13 cellular contexts compared by ENCODE assay signal in the genomic region with DNA sequence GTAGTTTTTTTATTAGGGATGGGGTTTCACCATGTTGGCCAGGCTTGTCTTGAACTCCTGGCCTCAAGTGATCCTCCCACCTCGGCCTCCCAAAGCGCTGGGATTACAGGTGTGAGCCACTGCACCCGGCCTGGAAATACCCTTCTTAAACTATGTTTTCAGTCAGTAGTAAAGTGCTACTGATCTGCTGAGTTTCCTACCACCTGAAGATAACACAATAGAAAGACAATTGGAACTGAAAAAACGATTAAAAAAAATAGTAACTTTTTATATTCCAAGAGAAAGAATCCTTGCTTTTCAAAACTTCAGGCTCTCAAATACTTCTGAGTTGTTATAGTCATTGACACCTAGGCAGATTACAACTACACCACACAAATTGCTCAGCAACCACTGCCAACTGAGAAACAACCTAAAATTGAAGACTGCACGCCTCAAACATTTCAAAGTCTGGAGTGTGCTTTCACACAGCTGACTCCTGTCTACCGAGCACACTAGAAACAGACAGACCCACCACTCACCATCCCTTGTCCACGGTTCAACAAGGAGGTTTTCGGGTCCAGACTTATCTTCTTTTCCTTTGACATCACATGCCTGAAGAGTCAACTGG. TPM values are rescaled to one million over a fixed set of nuclear protein-coding genes. Genes with fewer than 3 reads are reported as not detected.
DNase-seq lines count a peak whose midpoint lies in the region; ATAC-seq and TF ChIP-seq lines count a peak whose summit lies in the region.
"Had no signal": no experiment of that assay in that cellular context is flagged by ENCODE, and none has a peak within 500 bp of the region (broad histone marks: within the 10 kb centered on the region; RNA-seq: fewer than 3 reads in every experiment).

No MANE protein-coding gene starts in this region.

- H3K36me3 Mint-ChIP-seq in CD4-positive, alpha-beta memory T cell, result peaks cover 56 to 69% of the 10 kb centered on the region in 2 donors
- H3K36me3 Mint-ChIP-seq in endothelial cell (ENCODE audit: low read depth, unreplicated experiment), result peaks cover 35% of the 10 kb centered on the region

- H3K9me2 ChIP-seq in PC-9 (ENCODE audit: insufficient read depth), result no peaks in the 10 kb centered on the region

- H3K4me1 Mint-ChIP-seq in CD4-positive, alpha-beta memory T cell, result peaks cover 14 to 33% (median 21%) of the 10 kb centered on the region in 4 donors
- peaks cover 5% of the 10 kb centered on the region for H3K4me1 Mint-ChIP-seq in endothelial cell (ENCODE audit: unreplicated experiment)

- ATAC-seq in gastrocnemius medialis, result no peak

- no peak overlapping the region for H3K4me3 ChIP-seq in CD4-positive, alpha-beta memory T cell (ENCODE audit: low read length in 2 of 2)
- no peak overlapping the region for H3K4me3 ChIP-seq in PC-9
- no peak overlapping the region for H3K4me3 ChIP-seq in gastrocnemius medialis
- H3K4me3 ChIP-seq: pancreas had no signal

- no peak overlapping the region for H3K4me2 ChIP-seq in PC-9

- H3K27me3 Mint-ChIP-seq in CD4-positive, alpha-beta memory T cell, result no peaks in the 10 kb centered on the region
- no peaks in the 10 kb centered on the region for H3K27me3 Mint-ChIP-seq in endothelial cell (ENCODE audit: unreplicated experiment)

- CTCF ChIA-PET in CD4-positive, alpha-beta memory T cell (lab: Charles Lee; ENCODE audit: partially characterized antibody), result no interaction called here
- CTCF ChIA-PET in PC-9 (lab: Charles Lee), result no interaction called here

- BruUV-seq in PC-9 (replicated peaks; lab: Mats Ljungman, UMichigan), result no TSS peak

- peak overlapping the region; percentile 60 for H3K27ac ChIP-seq in CD4-positive, alpha-beta memory T cell (ENCODE audit: low read depth, low read length)
- H3K27ac ChIP-seq in PC-9, result peak overlapping the region; percentile 18; the same call in 1 of the 2 replicates
- H3K27ac ChIP-seq in gastrocnemius medialis, result peak overlapping the region; percentile 35 to 60 (median 54)

- no peaks in the 10 kb centered on the region for H3K9me3 ChIP-seq in CD4-positive, alpha-beta memory T cell (ENCODE audit: control insufficient read depth in 1 of 2, low read length in 2 of 2)
- H3K9me3 ChIP-seq in PC-9 (ENCODE audit: insufficient read depth, low read depth) (no peaks in the 10 kb centered on the region), gastrocnemius medialis (no peaks in the 10 kb centered on the region)
- H3K9me3 ChIP-seq: pancreas had no signal

- no peak overlapping the region for H2AFZ ChIP-seq in PC-9

- peak overlapping the region in 1 of 8 donors; percentile 7 for H3K4me3 Mint-ChIP-seq in CD4-positive, alpha-beta memory T cell
- H3K4me3 Mint-ChIP-seq in endothelial cell (ENCODE audit: unreplicated experiment), result peak overlapping the region; percentile 21

- H3K79me2 ChIP-seq in PC-9 (ENCODE audit: low read depth), result no peaks in the 10 kb centered on the region

- H3K4me1 ChIP-seq in CD4-positive, alpha-beta memory T cell (ENCODE audit: insufficient read depth, low read length), result peaks cover 17% of the 10 kb centered on the region
- H3K4me1 ChIP-seq in PC-9 (replicated peaks; ENCODE audit: insufficient read depth), result no peaks in the 10 kb centered on the region
- no peaks in the 10 kb centered on the region for H3K4me1 ChIP-seq in gastrocnemius medialis
- H3K4me1 ChIP-seq: pancreas had no signal

- H3K9me3 Mint-ChIP-seq in CD4-positive, alpha-beta memory T cell, result no peaks in the 10 kb centered on the region
- H3K9me3 Mint-ChIP-seq in endothelial cell (ENCODE audit: unreplicated experiment), result no peaks in the 10 kb centered on the region
- H3K9me3 Mint-ChIP-seq: activated naive CD4-positive, alpha-beta T cell treated with anti-CD3 and anti-CD28 coated beads, Interleukin-2, amount 50 U/mL, for 72 hours had no signal

- no peaks in the 10 kb centered on the region for H3F3A ChIP-seq in PC-9 (ENCODE audit: insufficient read depth, low read depth)

- DNase-seq in CD4-positive, alpha-beta memory T cell, result no peak
- DNase-seq in PC-9 (no peak), endothelial cell (ENCODE audit: low spot score) (no peak), gastrocnemius medialis (no peak), NCI-H187 (lab: John Stamatoyannopoulos, UW) (no peak), NCI-H2107 treated with DMSO at 0.1 percent for 48 hours (lab: John Stamatoyannopoulos, UW; ENCODE audit: unreplicated experiment) (no peak)
- DNase-seq in stimulated activated CD4-positive, alpha-beta T cell treated with anti-CD3 and anti-CD28 coated beads, Interleukin-2, amount 100 ng/mL, for 24 hours, result no peak
- DNase-seq: COR-L47, mammary epithelial cell, NCI-H1694 treated with DMSO at 0.1 percent for 48 hours, pancreas, SW 1271 had no signal

- intact Hi-C loops in CD4-positive, alpha-beta memory T cell (cut with micrococcal nuclease), result loop anchor here (10.0 kb wide), 1 partner anchor 57 kb away; no protein-coding TSS in a partner anchor
- intact Hi-C loops in PC-9 (cut with micrococcal nuclease; ENCODE audit: unreplicated experiment), result no loop called here
- intact Hi-C loops in gastrocnemius medialis (cut with DNase I; ENCODE audit: low total_unique reads), result no loop called here

- TF ChIP-seq POLR2A in gastrocnemius medialis (IDR thresholded peaks at IDR 0.05), result no peak

- TF ChIP-seq CTCF in PC-9 (conservative IDR thresholded peaks at IDR 0.05) (no peak), endothelial cell (IDR thresholded peaks at IDR 0.05; ENCODE audit: unreplicated experiment) (no peak), gastrocnemius medialis (IDR thresholded peaks at IDR 0.05 in 4 of 5, conservative IDR thresholded peaks at IDR 0.05 in 1 of 5) (no peak)

- in situ Hi-C loops in gastrocnemius medialis (cut with MboI; ENCODE audit: low sequenced_read_pairs in 4 of 4), result no loop called here

- peak overlapping the region; percentile 84 to 97 (median 92) for H3K27ac Mint-ChIP-seq in CD4-positive, alpha-beta memory T cell
- H3K27ac Mint-ChIP-seq in endothelial cell (ENCODE audit: unreplicated experiment), result no peak overlapping the region

- H3K27me3 ChIP-seq in CD4-positive, alpha-beta memory T cell (ENCODE audit: insufficient read depth, low read length), result no peaks in the 10 kb centered on the region
- H3K27me3 ChIP-seq in PC-9 (ENCODE audit: insufficient read depth, low read depth) (no peaks in the 10 kb centered on the region), gastrocnemius medialis (no peaks in the 10 kb centered on the region)
- H3K27me3 ChIP-seq: pancreas had no signal

- no peaks in the 10 kb centered on the region; the same call in 1 of the 2 replicates for H4K20me1 ChIP-seq in PC-9 (ENCODE audit: insufficient read depth)

- peaks cover 34% of the 10 kb centered on the region for H3K36me3 ChIP-seq in CD4-positive, alpha-beta memory T cell (ENCODE audit: insufficient read depth, low read length)
- H3K36me3 ChIP-seq in PC-9 (ENCODE audit: low read depth), result peaks cover 21% of the 10 kb centered on the region
- H3K36me3 ChIP-seq in gastrocnemius medialis, result peaks cover 7 to 72% of the 10 kb centered on the region in 2 donors

- POLR2A ChIA-PET in CD4-positive, alpha-beta memory T cell (lab: Charles Lee; ENCODE audit: partially characterized antibody), result interaction anchor here (1.0 to 1.4 kb wide), 2 partner anchors 41 to 162 kb away, joined by 3 to 4 read pairs; a partner anchor contains a TSS
- POLR2A ChIA-PET in PC-9 (lab: Charles Lee; ENCODE audit: unreplicated experiment), result no interaction called here

RNA-seq across cellular contexts. Expression of a gene that starts 40.9 kb away (rescaled TPM):
- total RNA-seq in CD4-positive, alpha-beta memory T cell, result 100 to 1,000 TPM; 109 to 116 TPM
- polyA plus RNA-seq in CD4-positive, alpha-beta memory T cell, result 1 to 10 TPM; 1.1 to 9.2 TPM
- total RNA-seq in PC-9 (2021) (39.5 and 42.9 TPM in 2 replicates), endothelial cell (ENCODE audit: unreplicated experiment) (43.3 TPM), gastrocnemius medialis (10 to 100 TPM; 66.9 to 84.6 (median 73.5) TPM)

RNA-seq across cellular contexts. Expression of a gene that starts 41.1 kb away (rescaled TPM):
- 10 to 100 TPM in 1 of 2 experiments, 1 to 10 TPM in 1; 9.0 to 10.5 TPM for total RNA-seq in CD4-positive, alpha-beta memory T cell
- 10 to 100 TPM; 13.1 to 19.9 TPM for polyA plus RNA-seq in CD4-positive, alpha-beta memory T cell
- total RNA-seq in PC-9 (2021) (40.5 and 52.4 TPM in 2 replicates), endothelial cell (ENCODE audit: unreplicated experiment) (29.9 TPM), gastrocnemius medialis (10 to 100 TPM in 3 of 4 donors, 1 to 10 TPM in 1; 9.5 to 24.0 (median 18.6) TPM)
